ENCODE assay signal across 23 cellular contexts in genomic region chr2:68993660-68994059, GRCh38. TPM values are rescaled to one million over a fixed set of nuclear protein-coding genes. Genes with fewer than 3 reads are reported as not detected.
DNase-seq lines count a peak whose midpoint lies in the region; ATAC-seq and TF ChIP-seq lines count a peak whose summit lies in the region.
"Had no signal": no experiment of that assay in that cellular context is flagged by ENCODE, and none has a peak within 500 bp of the region (broad histone marks: within the 10 kb centered on the region; RNA-seq: fewer than 3 reads in every experiment).

No MANE protein-coding gene starts in this region.

- in situ Hi-C loops in SK-MEL-5 (cut with HindIII; ENCODE audit: low pct_unique_long_range_greater_than_20kb, low sequenced_read_pairs): no loop called here

- H3K27ac ChIP-seq in right atrium auricular region: no peak overlapping the region
- H3K27ac ChIP-seq: Peyer's patch had no signal

- no peak overlapping the region for H3K4me3 ChIP-seq in right atrium auricular region
- H3K4me3 ChIP-seq: GM12878, Peyer's patch had no signal

- no peaks in the 10 kb centered on the region for H3K27me3 ChIP-seq in right atrium auricular region
- H3K27me3 ChIP-seq: Peyer's patch had no signal

- no peaks in the 10 kb centered on the region for H3K36me3 ChIP-seq in right atrium auricular region
- H3K36me3 ChIP-seq: Peyer's patch had no signal

- ATAC-seq in Right ventricle myocardium superior (ENCODE audit: poor library complexity) (peak; percentile 73), sciatic nerve (peak; percentile 92)
- ATAC-seq: GM12878, T-cell had no signal

- H3K4me1 ChIP-seq in right atrium auricular region: no peaks in the 10 kb centered on the region
- H3K4me1 ChIP-seq: Peyer's patch had no signal

- intact Hi-C loops in Right ventricle myocardium superior (cut with DNase I) (no loop called here), sciatic nerve (cut with DNase I) (no loop called here)

- H3K9me3 ChIP-seq in right atrium auricular region: no peaks in the 10 kb centered on the region
- H3K9me3 ChIP-seq: Peyer's patch, SK-N-SH had no signal

- no peak for TF ChIP-seq CTCF in right atrium auricular region (IDR thresholded peaks at IDR 0.05)

- DNase-seq in Right ventricle myocardium superior: no peak
- DNase-seq in right atrium auricular region (ENCODE audit: low spot score): no peak
- DNase-seq in NCI-H526 (lab: John Stamatoyannopoulos, UW): peak; percentile 84 to 88
- DNase-seq in SK-MEL-5 (ENCODE audit: low read depth, low spot score): peak; percentile 56
- no peak for DNase-seq in sciatic nerve (ENCODE audit: low spot score)
- no peak for DNase-seq in NOMO-1 treated with dmso at 0.1 percent for 144 hours (lab: John Stamatoyannopoulos, UW; ENCODE audit: unreplicated experiment)
- no peak for DNase-seq in cortex of kidney (lab: John Stamatoyannopoulos, UW)
- DNase-seq: CD4-positive, CD25-positive, alpha-beta regulatory T cell; COR-L47; DND-41; Karpas-422; MV-4-11; NCI-H1930; NCI-H2171; NCI-H446; Peyer's patch; SHP77; SK-N-SH; T-cell had no signal

RNA-seq across cellular contexts. Expression of gene GKN1, which starts 19.2 kb away (rescaled TPM):
- total RNA-seq in Right ventricle myocardium superior: not detected
- total RNA-seq in right atrium auricular region: not detected
- total RNA-seq in SK-MEL-5 (2014; rRNA removed; shearing (Covaris generic)): not detected in 2 replicates
- polyA plus RNA-seq in SK-MEL-5 (2015; cell fraction: cytosol; rRNA removed): not detected in 2 replicates
- not detected in 2 replicates for polyA plus RNA-seq in SK-MEL-5 (2015; cell fraction: nucleus; rRNA removed)
- total RNA-seq in sciatic nerve: not detected
- total RNA-seq: CD4-positive, CD25-positive, alpha-beta regulatory T cell; GM12878; M059J; OCI-LY7; Peyer's patch; T-cell had no signal
- polyA plus RNA-seq: BJ; CD4-positive, CD25-positive, alpha-beta regulatory T cell; GM12878; SK-N-SH had no signal

RNA-seq across cellular contexts. Expression of gene ANTXR1, which starts 19.3 kb away (rescaled TPM):
- 31.2 TPM for total RNA-seq in Right ventricle myocardium superior
- total RNA-seq in right atrium auricular region: 10 to 100 TPM; 27.3 to 52.2 TPM
- 51.6 and 55.2 TPM in 2 replicates for total RNA-seq in SK-MEL-5 (2014; rRNA removed; shearing (Covaris generic))
- 127 and 159 TPM in 2 replicates for polyA plus RNA-seq in SK-MEL-5 (2015; cell fraction: cytosol; rRNA removed)
- polyA plus RNA-seq in SK-MEL-5 (2015; cell fraction: nucleus; rRNA removed): 31.0 and 40.5 TPM in 2 replicates
- total RNA-seq in sciatic nerve: 89.9 TPM
- total RNA-seq: CD4-positive, CD25-positive, alpha-beta regulatory T cell; OCI-LY7 had no signal
- polyA plus RNA-seq: CD4-positive, CD25-positive, alpha-beta regulatory T cell had no signal

RNA-seq across cellular contexts. Expression of gene GKN2, which starts 41.0 kb away (rescaled TPM):
- total RNA-seq in Right ventricle myocardium superior (not detected), right atrium auricular region (not detected), sciatic nerve (not detected)
- not detected in 2 replicates for total RNA-seq in SK-MEL-5 (2014; rRNA removed; shearing (Covaris generic))
- 0.43 TPM in 1 of 2 replicates, not detected in the other for polyA plus RNA-seq in SK-MEL-5 (2015; cell fraction: cytosol; rRNA removed)
- not detected in 2 replicates for polyA plus RNA-seq in SK-MEL-5 (2015; cell fraction: nucleus; rRNA removed)
- total RNA-seq: CD4-positive, CD25-positive, alpha-beta regulatory T cell; GM12878; M059J; OCI-LY7; Peyer's patch; T-cell had no signal
- polyA plus RNA-seq: BJ; CD4-positive, CD25-positive, alpha-beta regulatory T cell; GM12878; SK-N-SH had no signal

Comparison
In these comparisons a context has a peak if more than half of its experiments do, and no peak if none do; other contexts are left out.
1. DNase-seq: peak in NCI-H526 (2 of 2) and SK-MEL-5 (single experiment); none in Right ventricle myocardium superior (single experiment), right atrium auricular region (single experiment), sciatic nerve (single experiment), NOMO-1 treated with dmso at 0.1 percent for 144 hours (single experiment) and cortex of kidney (single experiment).